ENCODE assay signal across 8 cellular contexts in genomic region chr7:76358478-76359110, GRCh38. TPM values are rescaled to one million over a fixed set of nuclear protein-coding genes. Genes with fewer than 3 reads are reported as not detected.
A peak's percentile ranks its signal among the peaks of the same experiment; 100 is the strongest.
DNase-seq lines count a peak whose midpoint lies in the region; ATAC-seq and TF ChIP-seq lines count a peak whose summit lies in the region.

Gene YWHAG (minus strand): TSS chr7:76358991. CDS start chr7:76358808, 183 bp downstream.

- no peaks in the 10 kb centered on the region for H3K27me3 ChIP-seq in colonic mucosa

- H3K27ac ChIP-seq in colonic mucosa: peak within 1 kb of the TSS; percentile 100

- intact Hi-C loops in colonic mucosa (cut with DNase I): loop anchor here (2.0 kb wide), 1 partner anchor 40 kb away; no protein-coding TSS in a partner anchor

- DNase-seq in AG08396 (ENCODE audit: low spot score) (peak; percentile 93), NCI-H2227 treated with DMSO at 0.1 percent for 48 hours (lab: John Stamatoyannopoulos, UW) (peak; percentile 90), colonic mucosa (peak; percentile 90), left kidney (ENCODE audit: low read depth, low spot score) (peak; percentile 95)
- peak; percentile 80 to 84 for DNase-seq in activated CD4-positive, alpha-beta T cell treated with anti-CD3 and anti-CD28 coated beads for 24 hours (ENCODE audit: low read depth in 2 of 2)
- peak; percentile 79 for DNase-seq in stimulated activated CD4-positive, alpha-beta T cell treated with anti-CD3 and anti-CD28 coated beads, Interleukin-2, amount 100 ng/mL, for 4 hours (ENCODE audit: low read depth)

- TF ChIP-seq CTCF in colonic mucosa (IDR thresholded peaks at IDR 0.05): no peak

- no peaks in the 10 kb centered on the region for H3K36me3 ChIP-seq in colonic mucosa

- no peaks in the 10 kb centered on the region for H3K9me3 ChIP-seq in colonic mucosa

- peaks cover 7% of the 10 kb centered on the region for H3K4me1 ChIP-seq in colonic mucosa

- ATAC-seq in GM18868 (IDR thresholded peaks at IDR 0.05; ENCODE audit: unreplicated experiment): peak; percentile 54
- peak; percentile 72 for ATAC-seq in HG03097 (IDR thresholded peaks at IDR 0.05; ENCODE audit: low FRiP score, unreplicated experiment)

- H3K9ac ChIP-seq in colonic mucosa (ENCODE audit: low read depth in 2 of 2, low read length in 2 of 2): peak within 1 kb of the TSS; percentile 93 to 96

- peak within 1 kb of the TSS; percentile 98 for H3K4me3 ChIP-seq in colonic mucosa

RNA-seq across cellular contexts. Expression of gene YWHAG, which starts in this region (rescaled TPM):
- 100 to 1,000 TPM; 104 to 121 TPM for total RNA-seq in colonic mucosa

Comparison
In these comparisons a context has a peak if more than half of its experiments do, and no peak if none do; other contexts are left out.
1. Peak in every context shown above with its lines: DNase-seq, ATAC-seq, H3K4me3 ChIP-seq and H3K27ac ChIP-seq.